In genomic region chr3:132626955-132627354, GRCh38 we compare ENCODE assay signal across 33 cellular contexts. TPM values are rescaled to one million over a fixed set of nuclear protein-coding genes. Genes with fewer than 3 reads are reported as not detected.
A peak's percentile ranks its signal among the peaks of the same experiment; 100 is the strongest.
DNase-seq lines count a peak whose midpoint lies in the region; ATAC-seq and TF ChIP-seq lines count a peak whose summit lies in the region.
"Had no signal": no experiment of that assay in that cellular context is flagged by ENCODE, and none has a peak within 500 bp of the region (broad histone marks: within the 10 kb centered on the region; RNA-seq: fewer than 3 reads in every experiment).

No MANE protein-coding gene starts in this region.

- H3K9me3 ChIP-seq in WERI-Rb-1 (ENCODE audit: severe bottlenecking) (no peaks in the 10 kb centered on the region), Peyer's patch (no peaks in the 10 kb centered on the region)
- H3K9me3 ChIP-seq: BE2C, lower lobe of right lung, prostate gland, SK-N-SH, transverse colon had no signal

- H3K4me1 ChIP-seq in Peyer's patch: no peaks in the 10 kb centered on the region
- H3K4me1 ChIP-seq: lower lobe of right lung, prostate gland, transverse colon had no signal

- H3K27me3 ChIP-seq in WERI-Rb-1 (ENCODE audit: insufficient read depth, low read depth, severe bottlenecking) (no peaks in the 10 kb centered on the region), Peyer's patch (no peaks in the 10 kb centered on the region)
- H3K27me3 ChIP-seq: BE2C, transverse colon had no signal

- H3K36me3 ChIP-seq in WERI-Rb-1 (peaks cover 2% of the 10 kb centered on the region; the same call in 1 of the 2 replicates), Peyer's patch (peaks cover 0 to 39% (median 0%) of the 10 kb centered on the region in 3 donors)
- H3K36me3 ChIP-seq: BE2C, prostate gland had no signal

- no TSS peak for BruUV-seq in Calu3 (replicated peaks; lab: Mats Ljungman, UMichigan)

- CTCF ChIA-PET in Calu3 (lab: Charles Lee): no interaction called here

- H3K4me3 ChIP-seq in WERI-Rb-1 (ENCODE audit: low read depth, low read length) (no peak overlapping the region), epithelial cell of esophagus (ENCODE audit: low read length) (no peak overlapping the region), Peyer's patch (no peak overlapping the region)
- H3K4me3 ChIP-seq: lower lobe of right lung, prostate gland, transverse colon had no signal

- no peak for DNase-seq in stimulated activated naive CD8-positive, alpha-beta T cell treated with anti-CD3 and anti-CD28 coated beads, Interleukin-15, amount 100 ng/mL, for 72 hours
- no peak for DNase-seq in stimulated activated naive CD8-positive, alpha-beta T cell treated with anti-CD3 and anti-CD28 coated beads, Interleukin-15, Interleukin-2, amounts not matched to agents 100 U/mL and 50 U/mL, for 24 hours
- DNase-seq in WERI-Rb-1 (peak; percentile 33), epithelial cell of esophagus (ENCODE audit: low read depth) (peak; percentile 19), Peyer's patch (no peak), AML-193 (lab: John Stamatoyannopoulos, UW) (no peak), Calu3 (no peak)
- no peak for DNase-seq in stimulated activated effector memory CD8-positive, alpha-beta T cell treated with anti-CD3 and anti-CD28 coated beads, Interleukin-12 subunit alpha, Interleukin-12 subunit beta, amount 100 ng/mL, for 72 hours (ENCODE audit: low spot score in 2 of 2)
- DNase-seq: ACHN; activated CD4-positive, alpha-beta T cell treated with anti-CD3 and anti-CD28 coated beads, Interleukin-2, amount 50 U/mL, for 48 hours; activated CD4-positive, CD25-positive, alpha-beta regulatory T cell treated with anti-CD3 and anti-CD28 coated beads, Interleukin-2, amount 50 U/mL, for 72 hours; activated naive CD4-positive, alpha-beta T cell treated with anti-CD3 and anti-CD28 coated beads, Interleukin-2, amount 10 ng/mL, durations not matched to agents 7 days and 5 days; amniotic stem cell; BE2C; CD8-positive, alpha-beta T cell; DMS 273 treated with DMSO at 0.1 percent for 48 hours; HCEC 1CT; lower lobe of right lung; naive thymus-derived CD8-positive, alpha-beta T cell; NCI-H1048; NCI-H187; NCI-H524 treated with DMSO at 0.1 percent for 48 hours; occipital lobe; OCI-M1; SK-N-SH; transverse colon had no signal

- no peaks in the 10 kb centered on the region for H3K27me3 Mint-ChIP-seq in stimulated activated naive CD8-positive, alpha-beta T cell treated with anti-CD3 and anti-CD28 coated beads, Interleukin-15, amount 100 ng/mL, for 72 hours
- H3K27me3 Mint-ChIP-seq in Calu3 (ENCODE audit: unreplicated experiment): no peaks in the 10 kb centered on the region
- H3K27me3 Mint-ChIP-seq: activated naive CD4-positive, alpha-beta T cell treated with anti-CD3 and anti-CD28 coated beads, Interleukin-2, amount 10 ng/mL, durations not matched to agents 7 days and 5 days; IgD-negative memory B cell; naive thymus-derived CD8-positive, alpha-beta T cell had no signal

- H3K4me1 Mint-ChIP-seq in stimulated activated naive CD8-positive, alpha-beta T cell treated with anti-CD3 and anti-CD28 coated beads, Interleukin-15, amount 100 ng/mL, for 72 hours: peaks cover 9% of the 10 kb centered on the region
- no peaks in the 10 kb centered on the region for H3K4me1 Mint-ChIP-seq in stimulated activated effector memory CD8-positive, alpha-beta T cell treated with anti-CD3 and anti-CD28 coated beads, Interleukin-12 subunit alpha, Interleukin-12 subunit beta, amount 100 ng/mL, for 72 hours
- peaks cover 7% of the 10 kb centered on the region for H3K4me1 Mint-ChIP-seq in Calu3 (ENCODE audit: low read depth, unreplicated experiment)

- H3K27ac ChIP-seq in WERI-Rb-1 (peak overlapping the region; percentile 12; the same call in 1 of the 2 replicates), Peyer's patch (no peak overlapping the region)
- H3K27ac ChIP-seq: epithelial cell of prostate, lower lobe of right lung, prostate gland, transverse colon had no signal

- H3K9me3 Mint-ChIP-seq in stimulated activated naive CD8-positive, alpha-beta T cell treated with anti-CD3 and anti-CD28 coated beads, Interleukin-15, amount 100 ng/mL, for 72 hours: no peaks in the 10 kb centered on the region
- H3K9me3 Mint-ChIP-seq in stimulated activated effector memory CD8-positive, alpha-beta T cell treated with anti-CD3 and anti-CD28 coated beads, Interleukin-12 subunit alpha, Interleukin-12 subunit beta, amount 100 ng/mL, for 72 hours: no peaks in the 10 kb centered on the region
- H3K9me3 Mint-ChIP-seq in Calu3 (ENCODE audit: low read depth, unreplicated experiment): no peaks in the 10 kb centered on the region
- H3K9me3 Mint-ChIP-seq: activated naive CD4-positive, alpha-beta T cell treated with anti-CD3 and anti-CD28 coated beads, Interleukin-2, amount 10 ng/mL, durations not matched to agents 7 days and 5 days; CD8-positive, alpha-beta T cell; IgD-negative memory B cell; naive thymus-derived CD8-positive, alpha-beta T cell; T-helper 1 cell treated with Interleukin-12 subunit alpha and Interleukin-12 subunit beta and Interleukin-4 antibody, amounts not matched to agents 30 μg/mL and 1 μg/mL, for 36 hours had no signal

- no peak overlapping the region for H3K4me3 Mint-ChIP-seq in stimulated activated naive CD8-positive, alpha-beta T cell treated with anti-CD3 and anti-CD28 coated beads, Interleukin-15, amount 100 ng/mL, for 72 hours
- H3K4me3 Mint-ChIP-seq in stimulated activated effector memory CD8-positive, alpha-beta T cell treated with anti-CD3 and anti-CD28 coated beads, Interleukin-12 subunit alpha, Interleukin-12 subunit beta, amount 100 ng/mL, for 72 hours: no peak overlapping the region
- no peak overlapping the region for H3K4me3 Mint-ChIP-seq in Calu3 (ENCODE audit: low read depth, unreplicated experiment)
- H3K4me3 Mint-ChIP-seq: activated naive CD4-positive, alpha-beta T cell treated with anti-CD3 and anti-CD28 coated beads, Interleukin-2, amount 10 ng/mL, durations not matched to agents 7 days and 5 days; CD8-positive, alpha-beta T cell; IgD-negative memory B cell; naive thymus-derived CD8-positive, alpha-beta T cell; T-helper 1 cell treated with Interleukin-12 subunit alpha and Interleukin-12 subunit beta and Interleukin-4 antibody, amounts not matched to agents 30 μg/mL and 1 μg/mL, for 36 hours had no signal

- peaks cover 52% of the 10 kb centered on the region for H3K36me3 Mint-ChIP-seq in stimulated activated effector memory CD8-positive, alpha-beta T cell treated with anti-CD3 and anti-CD28 coated beads, Interleukin-12 subunit alpha, Interleukin-12 subunit beta, amount 100 ng/mL, for 72 hours
- no peaks in the 10 kb centered on the region for H3K36me3 Mint-ChIP-seq in Calu3 (ENCODE audit: insufficient read depth, unreplicated experiment)

- no peak for TF ChIP-seq CTCF in WERI-Rb-1 (IDR thresholded peaks at IDR 0.05; ENCODE audit: low read depth, low read length)
- TF ChIP-seq CTCF in epithelial cell of esophagus (IDR thresholded peaks at IDR 0.05; ENCODE audit: insufficient read depth, low read depth, low read length, missing control alignments): no peak
- no peak for TF ChIP-seq CTCF in Peyer's patch (IDR thresholded peaks at IDR 0.05)
- no peak for TF ChIP-seq CTCF in Calu3 (IDR thresholded peaks at IDR 0.05; ENCODE audit: unreplicated experiment)

- ATAC-seq in stimulated activated naive CD8-positive, alpha-beta T cell treated with anti-CD3 and anti-CD28 coated beads, Interleukin-15, amount 100 ng/mL, for 72 hours: no peak
- no peak for ATAC-seq in stimulated activated naive CD8-positive, alpha-beta T cell treated with anti-CD3 and anti-CD28 coated beads, Interleukin-15, Interleukin-2, amounts not matched to agents 100 U/mL and 50 U/mL, for 24 hours
- ATAC-seq in stimulated activated effector memory CD8-positive, alpha-beta T cell treated with anti-CD3 and anti-CD28 coated beads, Interleukin-12 subunit alpha, Interleukin-12 subunit beta, amount 100 ng/mL, for 72 hours: no peak
- ATAC-seq: CD8-positive, alpha-beta T cell; lower lobe of right lung; naive thymus-derived CD8-positive, alpha-beta T cell; Right ventricle myocardium inferior; sciatic nerve had no signal

- intact Hi-C loops in Calu3 (cut with micrococcal nuclease; ENCODE audit: unreplicated experiment): no loop called here

- H3K27ac Mint-ChIP-seq in stimulated activated naive CD8-positive, alpha-beta T cell treated with anti-CD3 and anti-CD28 coated beads, Interleukin-15, amount 100 ng/mL, for 72 hours: peak overlapping the region; percentile 86 to 87
- peak overlapping the region; percentile 11 for H3K27ac Mint-ChIP-seq in stimulated activated effector memory CD8-positive, alpha-beta T cell treated with anti-CD3 and anti-CD28 coated beads, Interleukin-12 subunit alpha, Interleukin-12 subunit beta, amount 100 ng/mL, for 72 hours
- H3K27ac Mint-ChIP-seq in Calu3 (ENCODE audit: unreplicated experiment): no peak overlapping the region
- H3K27ac Mint-ChIP-seq: activated naive CD4-positive, alpha-beta T cell treated with anti-CD3 and anti-CD28 coated beads, Interleukin-2, amount 10 ng/mL, durations not matched to agents 7 days and 5 days; CD8-positive, alpha-beta T cell; IgD-negative memory B cell; naive thymus-derived CD8-positive, alpha-beta T cell; T-helper 1 cell treated with Interleukin-12 subunit alpha and Interleukin-12 subunit beta and Interleukin-4 antibody, amounts not matched to agents 30 μg/mL and 1 μg/mL, for 36 hours had no signal

- TF ChIP-seq POLR2A in Peyer's patch (IDR thresholded peaks at IDR 0.05): no peak

RNA-seq across cellular contexts. Expression of gene ACKR4, which starts 29.9 kb away (rescaled TPM):
- total RNA-seq in Peyer's patch: 10 to 100 TPM in 1 of 4 donors, 1 to 10 TPM in 2, not detected in 1; 5.5 to 12.6 (median 7.2) TPM
- total RNA-seq in Calu3 (2022): 4.9 and 8.1 TPM in 2 replicates
- total RNA-seq: kidney epithelial cell had no signal

RNA-seq across cellular contexts. Expression of gene ACAD11, which starts 32.7 kb away (rescaled TPM):
- total RNA-seq in Peyer's patch (100 to 1,000 TPM in 3 of 4 donors, 10 to 100 TPM in 1; 87.2 to 138 (median 114) TPM), Calu3 (2022) (14.6 and 16.3 TPM in 2 replicates)

RNA-seq across cellular contexts. Expression of gene UBA5, which starts 33.2 kb away (rescaled TPM):
- total RNA-seq in Peyer's patch (10 to 100 TPM; 44.8 to 53.1 (median 47.8) TPM), Calu3 (2022) (65.5 and 66.6 TPM in 2 replicates)

Comparison
In these comparisons a context has a peak if more than half of its experiments do, and no peak if none do; other contexts are left out.
1. DNase-seq: peak in WERI-Rb-1 (single experiment) and epithelial cell of esophagus (single experiment); none in stimulated activated naive CD8-positive, alpha-beta T cell treated with anti-CD3 and anti-CD28 coated beads, Interleukin-15, amount 100 ng/mL, for 72 hours (0 of 2), stimulated activated naive CD8-positive, alpha-beta T cell treated with anti-CD3 and anti-CD28 coated beads, Interleukin-15, Interleukin-2, amounts not matched to agents 100 U/mL and 50 U/mL, for 24 hours (single experiment), stimulated activated effector memory CD8-positive, alpha-beta T cell treated with anti-CD3 and anti-CD28 coated beads, Interleukin-12 subunit alpha, Interleukin-12 subunit beta, amount 100 ng/mL, for 72 hours (0 of 2), Peyer's patch (0 of 3), AML-193 (0 of 2) and Calu3 (single experiment).